Comparison of ENCODE assay signal across 30 cellular contexts in the genomic region with DNA sequence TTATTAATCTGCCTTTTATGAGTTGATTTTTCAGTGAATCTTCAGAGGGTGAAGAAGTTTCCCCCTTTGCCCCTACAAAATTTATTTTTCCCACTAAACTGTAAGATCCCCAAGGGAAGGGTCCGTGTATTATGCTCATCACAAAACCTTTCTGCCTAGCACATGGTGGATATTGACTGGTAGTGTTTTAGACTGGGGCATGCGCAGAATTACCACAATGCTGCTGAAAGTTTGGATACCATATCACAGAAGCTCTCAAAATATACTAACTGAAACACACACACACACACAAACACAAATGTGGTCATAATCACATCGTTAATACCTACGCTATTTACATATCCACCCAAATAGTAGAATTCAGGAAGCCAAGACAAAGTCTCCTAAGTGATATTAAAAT. TPM values are rescaled to one million over a fixed set of nuclear protein-coding genes. Genes with fewer than 3 reads are reported as not detected.
DNase-seq lines count a peak whose midpoint lies in the region; ATAC-seq and TF ChIP-seq lines count a peak whose summit lies in the region.
"Had no signal": no experiment of that assay in that cellular context is flagged by ENCODE, and none has a peak within 500 bp of the region (broad histone marks: within the 10 kb centered on the region; RNA-seq: fewer than 3 reads in every experiment).

No MANE protein-coding gene starts in this region.

- H3K9me3 ChIP-seq in ES-I3 (ENCODE audit: control insufficient read depth, insufficient read depth, low read length) (peaks cover 5% of the 10 kb centered on the region; the same call in 1 of the 2 replicates), Loucy (ENCODE audit: insufficient read depth, low read depth, low read length) (no peaks in the 10 kb centered on the region), endodermal cell (ENCODE audit: control insufficient read depth, low read length) (peaks cover 34% of the 10 kb centered on the region)
- H3K9me3 ChIP-seq: BLaER1, SJCRH30 had no signal

- peak overlapping the region; percentile 98 for H2BK5ac ChIP-seq in mesendoderm (ENCODE audit: low read length)

- H3K9ac ChIP-seq in ES-I3 (ENCODE audit: low read depth, low read length), result peak overlapping the region; percentile 4; the same call in 1 of the 2 replicates
- H3K9ac ChIP-seq in Loucy (ENCODE audit: low read depth, low read length, poor library complexity, severe bottlenecking), result no peak overlapping the region
- H3K9ac ChIP-seq in endodermal cell (ENCODE audit: extremely low read depth, low read length, poor library complexity, severe bottlenecking), result peak overlapping the region; percentile 69
- H3K9ac ChIP-seq in mesendoderm (ENCODE audit: low read length), result peak overlapping the region; percentile 23
- H3K9ac ChIP-seq: BLaER1, GM23248, KMS-11 had no signal

- H3K4me3 Mint-ChIP-seq in endodermal cell, result no peak overlapping the region
- H3K4me3 Mint-ChIP-seq in activated CD4-positive, alpha-beta T cell treated with anti-CD3 and anti-CD28 coated beads, Interleukin-2, amount 10 ng/mL, durations not matched to agents 24 days and 14 days, result no peak overlapping the region
- H3K4me3 Mint-ChIP-seq: CD4-positive, alpha-beta T cell had no signal

- no peak overlapping the region for H3K23ac ChIP-seq in mesendoderm (ENCODE audit: low read length)

- H3K79me1 ChIP-seq in mesendoderm (ENCODE audit: low read length), result no peaks in the 10 kb centered on the region

- H3K56ac ChIP-seq in mesendoderm (ENCODE audit: low read length), result peak overlapping the region; percentile 69

- no peaks in the 10 kb centered on the region for H3K27me3 ChIP-seq in Loucy (ENCODE audit: insufficient read depth, low read length, poor library complexity, severe bottlenecking)
- no peaks in the 10 kb centered on the region for H3K27me3 ChIP-seq in endodermal cell (ENCODE audit: control insufficient read depth, insufficient read depth, low read length, poor library complexity, severe bottlenecking)
- no peaks in the 10 kb centered on the region for H3K27me3 ChIP-seq in mesendoderm (ENCODE audit: insufficient read depth, low read length, poor library complexity)
- H3K27me3 ChIP-seq: BLaER1 had no signal

- ATAC-seq in GM19328 (IDR thresholded peaks at IDR 0.05; ENCODE audit: unreplicated experiment), result no peak
- ATAC-seq in HG02623 (IDR thresholded peaks at IDR 0.05; ENCODE audit: unreplicated experiment), result no peak
- ATAC-seq: GM12878, Right ventricle myocardium inferior, SK-N-SH treated with all-trans-retinoic acid at 6 μM for 48 hours had no signal

- H3K27me3 Mint-ChIP-seq in endodermal cell (ENCODE audit: insufficient read depth), result no peaks in the 10 kb centered on the region
- peaks cover 33% of the 10 kb centered on the region for H3K27me3 Mint-ChIP-seq in activated CD4-positive, alpha-beta T cell treated with anti-CD3 and anti-CD28 coated beads, Interleukin-2, amount 10 ng/mL, durations not matched to agents 24 days and 14 days

- H3K4ac ChIP-seq in mesendoderm (ENCODE audit: low read depth, low read length), result peak overlapping the region; percentile 81

- H3K4me1 Mint-ChIP-seq in endodermal cell, result peaks cover 59% of the 10 kb centered on the region
- H3K4me1 Mint-ChIP-seq in activated CD4-positive, alpha-beta T cell treated with anti-CD3 and anti-CD28 coated beads, Interleukin-2, amount 10 ng/mL, durations not matched to agents 24 days and 14 days, result peaks cover 6% of the 10 kb centered on the region

- no peak for TF ChIP-seq CTCF in Loucy (conservative IDR thresholded peaks at IDR 0.05; ENCODE audit: low read length)
- TF ChIP-seq CTCF in endodermal cell (conservative IDR thresholded peaks at IDR 0.05), result no peak

- 0 out of 2 replicates have a peak, but pooled peaks cover 4% of the 10 kb centered on the region for H3F3A ChIP-seq in Loucy (ENCODE audit: low read depth)

- peak overlapping the region; percentile 99 for H3K18ac ChIP-seq in mesendoderm (ENCODE audit: low read length)

- no peak overlapping the region for H3K4me3 ChIP-seq in Loucy (ENCODE audit: low read length, poor library complexity, severe bottlenecking)
- H3K4me3 ChIP-seq in endodermal cell (ENCODE audit: low read length), result peak overlapping the region; percentile 8
- no peak overlapping the region for H3K4me3 ChIP-seq in mesendoderm (ENCODE audit: low read length)
- H3K4me3 ChIP-seq: BLaER1, GM12878, GM23248, PC-9, SJCRH30 had no signal

- intact Hi-C loops in activated CD4-positive, alpha-beta T cell treated with anti-CD3 and anti-CD28 coated beads, Interleukin-2, amount 10 ng/mL, durations not matched to agents 24 days and 14 days (cut with micrococcal nuclease), result no loop called here

- H3K36me3 Mint-ChIP-seq in endodermal cell (ENCODE audit: low read depth), result peaks cover 18% of the 10 kb centered on the region
- H3K36me3 Mint-ChIP-seq in activated CD4-positive, alpha-beta T cell treated with anti-CD3 and anti-CD28 coated beads, Interleukin-2, amount 10 ng/mL, durations not matched to agents 24 days and 14 days (ENCODE audit: low read depth), result no peaks in the 10 kb centered on the region

- DNase-seq in endodermal cell (no peak), mesendoderm (no peak)
- no peak for DNase-seq in activated CD4-positive, alpha-beta T cell treated with anti-CD3 and anti-CD28 coated beads, Interleukin-2, amount 10 ng/mL, durations not matched to agents 24 days and 14 days
- DNase-seq: CD4-positive, alpha-beta T cell; COR-L47; GDM1; GM23248; HCEC 1CT; IMR-90; NCI-H1092; NCI-H1417 treated with DMSO at 0.1 percent for 48 hours; NCI-H1694 treated with DMSO at 0.1 percent for 48 hours; NCI-H2081; NCI-H2227 treated with DMSO at 0.1 percent for 48 hours; PC-9; SJCRH30 had no signal

- peak overlapping the region; percentile 85 for H3K27ac Mint-ChIP-seq in endodermal cell
- H3K27ac Mint-ChIP-seq in activated CD4-positive, alpha-beta T cell treated with anti-CD3 and anti-CD28 coated beads, Interleukin-2, amount 10 ng/mL, durations not matched to agents 24 days and 14 days, result no peak overlapping the region
- H3K27ac Mint-ChIP-seq: CD4-positive, alpha-beta T cell had no signal

- H2AFZ ChIP-seq in Loucy (ENCODE audit: low read length), result no peak overlapping the region
- H2AFZ ChIP-seq: GM23248, PC-9 had no signal

- no peaks in the 10 kb centered on the region for H4K20me1 ChIP-seq in Loucy (ENCODE audit: insufficient read depth, low read length, poor library complexity, severe bottlenecking)
- H4K20me1 ChIP-seq: BLaER1 had no signal

- H3K79me2 ChIP-seq in Loucy (ENCODE audit: insufficient read depth, low read length) (no peaks in the 10 kb centered on the region), mesendoderm (ENCODE audit: control insufficient read depth, insufficient read depth, low read length) (no peaks in the 10 kb centered on the region)

- peak overlapping the region; percentile 81 for H4K8ac ChIP-seq in mesendoderm (ENCODE audit: low read depth, low read length)

- H3K36me3 ChIP-seq in ES-I3 (ENCODE audit: insufficient read depth, low read length) (no peaks in the 10 kb centered on the region), Loucy (ENCODE audit: insufficient read depth, low read length) (no peaks in the 10 kb centered on the region), endodermal cell (ENCODE audit: control insufficient read depth, insufficient read depth, low read length) (no peaks in the 10 kb centered on the region), mesendoderm (ENCODE audit: control insufficient read depth, insufficient read depth, low read length) (no peaks in the 10 kb centered on the region)
- H3K36me3 ChIP-seq: BLaER1, SJCRH30 had no signal

- 51 to 88% methylated on average over 3 to 4 of the region's 4 CpGs for WGBS in endodermal cell (ENCODE audit: insufficient coverage in 1 of 2, insufficient read length in 1 of 2), 2 experiments
- WGBS in mesendoderm (ENCODE audit: extremely low coverage, insufficient coverage, low lambda C conversion rate), result no CpG with 5 or more reads among the region's 4 CpGs

- H3K27ac ChIP-seq in endodermal cell (ENCODE audit: low read depth, low read length) (peak overlapping the region; percentile 4), mesendoderm (ENCODE audit: low read depth, low read length) (peak overlapping the region; percentile 93)
- H3K27ac ChIP-seq: BLaER1, GM23248, KMS-11, PC-9, SJCRH30 had no signal

- peaks cover 29% of the 10 kb centered on the region for H3K9me3 Mint-ChIP-seq in endodermal cell
- H3K9me3 Mint-ChIP-seq in activated CD4-positive, alpha-beta T cell treated with anti-CD3 and anti-CD28 coated beads, Interleukin-2, amount 10 ng/mL, durations not matched to agents 24 days and 14 days, result no peaks in the 10 kb centered on the region
- H3K9me3 Mint-ChIP-seq: CD4-positive, alpha-beta T cell had no signal

- H2BK15ac ChIP-seq in mesendoderm (replicated peaks; ENCODE audit: low read depth), result no peak overlapping the region

- H2BK120ac ChIP-seq in mesendoderm (ENCODE audit: low read depth, low read length), result peak overlapping the region; percentile 100

- H4K5ac ChIP-seq in mesendoderm (ENCODE audit: low read length), result no peak overlapping the region

- H3K4me2 ChIP-seq in Loucy (ENCODE audit: low read depth, low read length, poor library complexity, severe bottlenecking) (peak overlapping the region; percentile 41), mesendoderm (ENCODE audit: low read length) (no peak overlapping the region)
- H3K4me2 ChIP-seq: BLaER1, KMS-11, PC-9 had no signal

- no peaks in the 10 kb centered on the region for H3K9me2 ChIP-seq in Loucy (replicated peaks; ENCODE audit: low read depth, low read length)

- peak overlapping the region; percentile 29 for H2AK5ac ChIP-seq in mesendoderm (ENCODE audit: low read length)

- H3K4me1 ChIP-seq in ES-I3 (ENCODE audit: insufficient read depth, low read length) (peaks cover 31% of the 10 kb centered on the region), Loucy (ENCODE audit: insufficient read depth, low read length, poor library complexity, severe bottlenecking) (peaks cover 16% of the 10 kb centered on the region), endodermal cell (ENCODE audit: control insufficient read depth, insufficient read depth, low read length) (peaks cover 16% of the 10 kb centered on the region), mesendoderm (ENCODE audit: control insufficient read depth, low read depth, low read length) (peaks cover 5% of the 10 kb centered on the region)
- H3K4me1 ChIP-seq: BLaER1, SJCRH30 had no signal

RNA-seq across cellular contexts. Expression of a gene that starts 28.0 kb away (rescaled TPM):
- total RNA-seq in endodermal cell, result not detected
- not detected for polyA plus RNA-seq in endodermal cell (2013, experiment 1 of 2)
- not detected for polyA plus RNA-seq in endodermal cell (2013, experiment 2 of 2)
- polyA plus RNA-seq in mesendoderm (2013, experiment 1 of 2), result 0.60 TPM
- 0.53 TPM for polyA plus RNA-seq in mesendoderm (2013, experiment 2 of 2)
- not detected in 2 replicates for total RNA-seq in activated CD4-positive, alpha-beta T cell treated with anti-CD3 and anti-CD28 coated beads, Interleukin-2, amount 10 ng/mL, durations not matched to agents 24 days and 14 days
- total RNA-seq: A172; CD4-positive, alpha-beta T cell; GM12878; GM23248; HT1080; IMR-90; NCI-H460; PC-9; Right ventricle myocardium inferior; RPMI7951; SJCRH30 had no signal
- polyA plus RNA-seq: AG04450, GM12878, GM23248, IMR-90 had no signal
